29 cellular contexts compared by ENCODE assay signal in the genomic region with DNA sequence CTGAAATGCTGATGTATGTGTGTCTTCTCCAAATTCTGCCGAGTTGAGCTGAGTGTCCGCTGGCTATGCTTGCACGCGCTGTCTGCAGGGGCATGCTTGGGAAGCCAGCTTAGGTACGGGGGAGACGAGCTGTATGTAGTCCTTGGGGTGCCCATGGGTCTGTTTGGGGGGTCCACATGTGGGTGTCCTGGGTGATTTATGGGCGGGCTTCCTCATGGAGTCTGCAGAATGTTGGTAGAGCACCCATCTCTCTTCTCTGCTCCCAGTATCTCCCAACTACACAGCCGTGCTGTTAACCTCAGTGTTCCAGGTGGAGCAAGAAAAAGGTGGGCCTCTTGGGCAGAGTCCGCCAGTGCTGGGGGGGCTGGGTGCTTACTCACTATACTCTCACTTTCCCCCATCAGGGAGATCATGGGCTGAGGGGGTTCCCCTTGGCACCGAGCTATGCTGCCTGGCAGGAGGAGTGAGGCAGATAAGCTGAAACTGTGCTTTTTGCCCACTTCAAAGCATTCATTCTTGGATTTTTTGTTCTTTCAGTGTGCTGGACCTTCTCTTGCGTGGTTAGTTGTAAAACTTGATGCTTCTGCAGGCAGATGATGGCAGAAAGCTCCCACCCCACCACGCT.
"Had no signal": no experiment of that assay in that cellular context is flagged by ENCODE, and none has a peak within 500 bp of the region (broad histone marks: within the 10 kb centered on the region; RNA-seq: fewer than 3 reads in every experiment).

No MANE protein-coding gene starts in this region.

- H3K27me3 ChIP-seq: ascending aorta, cardiac muscle cell, dorsolateral prefrontal cortex had no signal

- DNase-seq: activated CD4-positive, alpha-beta memory T cell treated with anti-CD3 and anti-CD28 coated beads for 36 hours; activated CD4-positive, alpha-beta T cell treated with anti-CD3 and anti-CD28 coated beads for 1 hour; activated CD4-positive, alpha-beta T cell treated with anti-CD3 and anti-CD28 coated beads for 4 hours; activated CD4-positive, alpha-beta T cell treated with anti-CD3 and anti-CD28 coated beads, Interleukin-2, amount 50 U/mL, for 1 hour; activated CD8-positive, alpha-beta memory T cell treated with anti-CD3 and anti-CD28 coated beads for 24 hours; activated effector memory CD4-positive, alpha-beta T cell treated with Interleukin-2 at 50 U/mL for 16 hours; activated gamma-delta T cell treated with Interleukin-2 at 50 U/mL for 16 hours; activated naive CD4-positive, alpha-beta T cell treated with anti-CD3 and anti-CD28 coated beads, Interleukin-2, amount 50 U/mL, for 16 hours; activated naive CD4-positive, alpha-beta T cell treated with Interleukin-2 at 50 U/mL for 16 hours; activated T-cell treated with anti-CD3 and anti-CD28 coated beads, Interleukin-2, amount 50 U/mL, for 4 hours; central memory CD4-positive, alpha-beta T cell; cerebellar nuclear complex; dorsolateral prefrontal cortex; effector memory CD4-positive, alpha-beta T cell; erythroblast; esophagus squamous epithelium; foreskin melanocyte; T-helper 2 cell had no signal

- H3K36me3 ChIP-seq: ascending aorta, breast epithelium, cardiac muscle cell, esophagus squamous epithelium, gastroesophageal sphincter had no signal

- H3K9me3 ChIP-seq: ascending aorta, breast epithelium, esophagus squamous epithelium, gastroesophageal sphincter had no signal

- H3K27me3 Mint-ChIP-seq: brain; dendritic cell treated with granulocyte-macrophage colony-stimulating factor and Interleukin-4, amounts not matched to agents 40 ng/mL and 50 ng/mL, for 4 days had no signal

- H3K4me1 ChIP-seq: ascending aorta, breast epithelium, esophagus squamous epithelium, gastroesophageal sphincter had no signal

- H3K36me3 Mint-ChIP-seq: activated CD4-positive, alpha-beta memory T cell treated with anti-CD3 and anti-CD28 coated beads for 36 hours; brain; WTC11 had no signal

- H3K4me1 Mint-ChIP-seq: activated T-helper 17 cell treated with anti-CD3 and anti-CD28 coated beads, Interleukin-2, amount 50 U/mL, for 72 hours; WTC11 had no signal

- H3K9me3 Mint-ChIP-seq: activated CD4-positive, alpha-beta memory T cell treated with anti-CD3 and anti-CD28 coated beads for 36 hours; activated T-cell treated with anti-CD3 and anti-CD28 coated beads, Interleukin-2, amount 50 U/mL, for 4 hours had no signal

- H3K27ac ChIP-seq: ascending aorta, breast epithelium, cardiac muscle cell, coronary artery, dorsolateral prefrontal cortex, esophagus squamous epithelium, gastroesophageal sphincter, VCaP had no signal

- H3K4me3 Mint-ChIP-seq: activated CD4-positive, alpha-beta memory T cell treated with anti-CD3 and anti-CD28 coated beads for 36 hours; activated naive CD8-positive, alpha-beta T cell; activated T-cell treated with anti-CD3 and anti-CD28 coated beads, Interleukin-2, amount 50 U/mL, for 4 hours; activated T-helper 17 cell treated with anti-CD3 and anti-CD28 coated beads, Interleukin-2, amount 50 U/mL, for 72 hours; brain; dendritic cell treated with granulocyte-macrophage colony-stimulating factor and Interleukin-4, amounts not matched to agents 40 ng/mL and 50 ng/mL, for 4 days; WTC11 had no signal

- H3K4me3 ChIP-seq: ascending aorta, breast epithelium, cardiac muscle cell, coronary artery, dorsolateral prefrontal cortex, esophagus squamous epithelium, gastroesophageal sphincter had no signal

- ATAC-seq: activated T-cell treated with anti-CD3 and anti-CD28 coated beads, Interleukin-2, amount 50 U/mL, for 4 hours; activated T-helper 17 cell treated with anti-CD3 and anti-CD28 coated beads, Interleukin-2, amount 50 U/mL, for 72 hours; gastroesophageal sphincter; WTC11 had no signal

- H3K27ac Mint-ChIP-seq: activated CD4-positive, alpha-beta memory T cell treated with anti-CD3 and anti-CD28 coated beads for 36 hours; activated naive CD8-positive, alpha-beta T cell; activated T-helper 17 cell treated with anti-CD3 and anti-CD28 coated beads, Interleukin-2, amount 50 U/mL, for 72 hours; brain; dendritic cell treated with granulocyte-macrophage colony-stimulating factor and Interleukin-4, amounts not matched to agents 40 ng/mL and 50 ng/mL, for 4 days; WTC11 had no signal
